In genomic region chr20:63520594-63520938, GRCh38 we compare ENCODE assay signal across 8 cellular contexts. TPM values are rescaled to one million over a fixed set of nuclear protein-coding genes. Genes with fewer than 3 reads are reported as not detected.
DNase-seq lines count a peak whose midpoint lies in the region; ATAC-seq and TF ChIP-seq lines count a peak whose summit lies in the region.

Gene PPDPF, plus strand, starts transcription at chr20:63520765. Its CDS starts 544 bp downstream, at chr20:63521309.

- peaks cover 17% of the 10 kb centered on the region for H3K4me1 ChIP-seq in adipocyte (ENCODE audit: control insufficient read depth, insufficient read depth, low read length)
- peaks cover 0 to 35% (median 22%) of the 10 kb centered on the region in 12 donors for H3K4me1 ChIP-seq in heart left ventricle
- peaks cover 0 to 29% (median 24%) of the 10 kb centered on the region in 4 donors for H3K4me1 ChIP-seq in tibial artery

- peak within 1 kb of the TSS; percentile 89 for H3K9ac ChIP-seq in adipocyte (ENCODE audit: low read length)

- intact Hi-C loops in heart left ventricle (cut with DNase I) (loop anchor here in 5 of 10 donors (1.0 to 10.0 kb wide), 4 partner anchors 24 to 78 kb away; no protein-coding TSS in a partner anchor), tibial artery (cut with DNase I; ENCODE audit: low total_unique reads) (loop anchor here (5.0 kb wide), 1 partner anchor 122 kb away; no protein-coding TSS in a partner anchor)

- peak in 1 of 2 donors; percentile 91 for TF ChIP-seq POLR2A in heart left ventricle (IDR thresholded peaks at IDR 0.05)

- H3K36me3 ChIP-seq in adipocyte (ENCODE audit: control insufficient read depth, insufficient read depth, low read length, severe bottlenecking) (peaks cover 10% of the 10 kb centered on the region), heart left ventricle (peaks cover 0 to 21% (median 2%) of the 10 kb centered on the region in 9 donors), tibial artery (peaks cover 0 to 21% (median 12%) of the 10 kb centered on the region in 3 donors)

- peak; percentile 64 for ATAC-seq in GM21619 (IDR thresholded peaks at IDR 0.05; ENCODE audit: unreplicated experiment)
- peak; percentile 70 to 91 (median 87) for ATAC-seq in heart left ventricle

- H3K9me3 ChIP-seq in adipocyte (ENCODE audit: control insufficient read depth, low read length): peaks cover 3% of the 10 kb centered on the region
- peaks cover 0 to 9% (median 0%) of the 10 kb centered on the region in 12 donors for H3K9me3 ChIP-seq in heart left ventricle
- no peaks in the 10 kb centered on the region for H3K9me3 ChIP-seq in tibial artery

- 0 to 1% (median 0%) methylated on average over 24 to 54 of the region's 54 CpGs for WGBS in heart left ventricle, 4 donors

- peak; percentile 79 for DNase-seq in EL
- peak; percentile 78 for DNase-seq in KG1 (lab: John Stamatoyannopoulos, UW)
- peak; percentile 80 for DNase-seq in T follicular helper cell (ENCODE audit: low read depth)
- DNase-seq in adipocyte (ENCODE audit: low read depth): peak; percentile 94
- peak in 4 of 5 donors; percentile 88 to 94 (median 90) for DNase-seq in heart left ventricle
- DNase-seq in pons (ENCODE audit: low spot score): peak; percentile 78
- DNase-seq in tibial artery: peak; percentile 69 to 88

- peak within 1 kb of the TSS; percentile 91 for H3K4me3 ChIP-seq in adipocyte (ENCODE audit: low read length)
- peak within 1 kb of the TSS; percentile 73 to 98 (median 88) for H3K4me3 ChIP-seq in heart left ventricle
- H3K4me3 ChIP-seq in tibial artery: peak within 1 kb of the TSS; percentile 73 to 90

- H3K27me3 ChIP-seq in adipocyte (replicated peaks; ENCODE audit: control insufficient read depth, insufficient read depth, low read length) (no peaks in the 10 kb centered on the region), heart left ventricle (no peaks in the 10 kb centered on the region), tibial artery (no peaks in the 10 kb centered on the region)

- TF ChIP-seq CTCF in heart left ventricle (IDR thresholded peaks at IDR 0.05): no peak
- TF ChIP-seq CTCF in tibial artery (IDR thresholded peaks at IDR 0.05): no peak

- peak within 1 kb of the TSS; percentile 89 to 99 (median 97) for H3K27ac ChIP-seq in heart left ventricle
- peak within 1 kb of the TSS; percentile 78 to 97 for H3K27ac ChIP-seq in tibial artery

RNA-seq across cellular contexts. Expression of gene PPDPF, which starts in this region (rescaled TPM):
- 100 to 1,000 TPM; 182 to 424 (median 235) TPM for total RNA-seq in heart left ventricle
- polyA plus RNA-seq in heart left ventricle: 100 to 1,000 TPM; 318 to 442 TPM

Comparison
In these comparisons a context has a peak if more than half of its experiments do, and no peak if none do; other contexts are left out.
1. Peak in every context shown above with its lines: DNase-seq, ATAC-seq, H3K4me3 ChIP-seq and H3K27ac ChIP-seq.